8 cellular contexts compared by ENCODE assay signal in genomic region chr15:89416339-89417183, GRCh38.
DNase-seq lines count a peak whose midpoint lies in the region; ATAC-seq and TF ChIP-seq lines count a peak whose summit lies in the region.

No MANE protein-coding gene starts in this region.

- H3K4ac ChIP-seq in neuronal stem cell (ENCODE audit: low read length) = no peak overlapping the region

- no peak overlapping the region for H2BK12ac ChIP-seq in neuronal stem cell (ENCODE audit: low read length)

- H3K4me1 ChIP-seq in NT2/D1 (ENCODE audit: insufficient read depth, insufficient read length) (peaks cover 9% of the 10 kb centered on the region), esophagus squamous epithelium (peaks cover 0 to 12% (median under 1%) of the 10 kb centered on the region in 3 donors), neuronal stem cell (ENCODE audit: control insufficient read depth in 2 of 2, insufficient read depth in 1 of 2, low read depth in 1 of 2, low read length in 2 of 2) (peaks cover 15 to 27% of the 10 kb centered on the region in 2 donors), tibial nerve (peaks cover 0 to 10% (median 1%) of the 10 kb centered on the region in 4 donors)

- no peak overlapping the region for H3K4me2 ChIP-seq in neuronal stem cell (ENCODE audit: insufficient read depth, low read length, poor library complexity, severe bottlenecking)

- TF ChIP-seq CTCF in esophagus squamous epithelium (IDR thresholded peaks at IDR 0.05) (peak; percentile 59 to 83 (median 62)), tibial nerve (IDR thresholded peaks at IDR 0.05) (peak; percentile 37 to 60 (median 47))

- WGBS in esophagus squamous epithelium, 2 donors = 8 to 11% methylated on average over 7 to 26 of the region's 47 CpGs
- no CpG with 5 or more reads among the region's 47 CpGs for WGBS in neuronal stem cell (ENCODE audit: extremely low coverage in 2 of 2, insufficient read length in 2 of 2, insufficient replicate concordance in 1 of 2), 2 donors
- WGBS in tibial nerve, 2 donors = 3 to 8% methylated on average over 35 to 36 of the region's 47 CpGs

- no peak overlapping the region for H3K9ac ChIP-seq in NT2/D1 (ENCODE audit: insufficient read length, low read depth)
- H3K9ac ChIP-seq in neuronal stem cell (ENCODE audit: low read depth, low read length, poor library complexity) = no peak overlapping the region

- H3K79me1 ChIP-seq in neuronal stem cell (ENCODE audit: low read depth, low read length) = no peaks in the 10 kb centered on the region

- no peak overlapping the region for H4K91ac ChIP-seq in neuronal stem cell (ENCODE audit: low read depth, low read length, poor library complexity)

- H2BK120ac ChIP-seq in neuronal stem cell (ENCODE audit: low read depth, low read length) = no peak overlapping the region

- intact Hi-C loops in esophagus squamous epithelium (cut with DNase I) = loop anchor here (5.0 kb wide), 1 partner anchor 49 kb away; no protein-coding TSS in a partner anchor

- H2AK5ac ChIP-seq in neuronal stem cell (ENCODE audit: low read depth, low read length) = peak overlapping the region; percentile 9

- H3K9me3 ChIP-seq in NT2/D1 (ENCODE audit: insufficient read depth, low read length) (peaks cover 4% of the 10 kb centered on the region; the same call in 1 of the 2 replicates), esophagus squamous epithelium (no peaks in the 10 kb centered on the region), neuronal stem cell (replicated peaks in 1 of 2; ENCODE audit: control insufficient read depth in 2 of 2, insufficient read depth in 1 of 2, low read depth in 1 of 2, low read length in 2 of 2) (no peaks in the 10 kb centered on the region), tibial nerve (no peaks in the 10 kb centered on the region)

- peak; percentile 75 for ATAC-seq in GM19395 (IDR thresholded peaks at IDR 0.05; ENCODE audit: unreplicated experiment)
- peak; percentile 82 for ATAC-seq in HG03520 (IDR thresholded peaks at IDR 0.05; ENCODE audit: unreplicated experiment)

- H3K4me3 ChIP-seq in NT2/D1 (ENCODE audit: insufficient read length, low read depth) = no peak overlapping the region
- no peak overlapping the region for H3K4me3 ChIP-seq in esophagus squamous epithelium
- no peak overlapping the region for H3K4me3 ChIP-seq in neuronal stem cell (ENCODE audit: low read length in 2 of 2)
- H3K4me3 ChIP-seq in tibial nerve = no peak overlapping the region

- no peak for TF ChIP-seq EP300 in tibial nerve (IDR thresholded peaks at IDR 0.05)

- no peak overlapping the region for H2BK15ac ChIP-seq in neuronal stem cell (ENCODE audit: low read length)

- no peak overlapping the region for H2AFZ ChIP-seq in neuronal stem cell (ENCODE audit: low read length)

- H3K36me3 ChIP-seq in NT2/D1 (ENCODE audit: insufficient read depth, insufficient read length, low read length) (no peaks in the 10 kb centered on the region), esophagus squamous epithelium (no peaks in the 10 kb centered on the region), neuronal stem cell (replicated peaks in 1 of 2; ENCODE audit: control insufficient read depth in 2 of 2, insufficient read depth in 2 of 2, low read length in 2 of 2) (no peaks in the 10 kb centered on the region), tibial nerve (no peaks in the 10 kb centered on the region)

- no peak overlapping the region for H3K14ac ChIP-seq in neuronal stem cell (ENCODE audit: low read length)

- peaks cover 99% of the 10 kb centered on the region for H3K27me3 ChIP-seq in NT2/D1 (ENCODE audit: insufficient read depth, insufficient read length)
- peaks cover 14 to 100% (median 34%) of the 10 kb centered on the region in 4 donors for H3K27me3 ChIP-seq in esophagus squamous epithelium
- H3K27me3 ChIP-seq in neuronal stem cell (ENCODE audit: control insufficient read depth in 3 of 3, insufficient read depth in 3 of 3, low read depth in 1 of 3, low read length in 3 of 3) = peaks cover 7 to 84% (median 59%) of the 10 kb centered on the region in 3 experiments
- peaks cover 0 to 100% of the 10 kb centered on the region in 2 donors for H3K27me3 ChIP-seq in tibial nerve

- no peak overlapping the region for H4K8ac ChIP-seq in neuronal stem cell (ENCODE audit: low read depth, low read length)

- peak; percentile 65 for DNase-seq in CMK (ENCODE audit: low read depth)
- peak; percentile 92 for DNase-seq in NT2/D1 (ENCODE audit: low read depth, low spot score)
- DNase-seq in activated CD8-positive, alpha-beta memory T cell treated with anti-CD3 and anti-CD28 coated beads, Interleukin-2, amount 50 U/mL, for 24 hours (ENCODE audit: extremely low read depth) = peak; percentile 52
- DNase-seq in esophagus squamous epithelium (lab: John Stamatoyannopoulos, UW) = no peak
- DNase-seq in neuronal stem cell (ENCODE audit: low spot score) = peak; percentile 83
- DNase-seq in tibial nerve (ENCODE audit: low spot score in 2 of 2) = peak in 1 of 2 donors; percentile 31

- no peak overlapping the region for H2BK5ac ChIP-seq in neuronal stem cell (ENCODE audit: low read length)

- TF ChIP-seq POLR2A in esophagus squamous epithelium (IDR thresholded peaks at IDR 0.05) (no peak), tibial nerve (IDR thresholded peaks at IDR 0.05) (no peak)

- no peak overlapping the region for H3K27ac ChIP-seq in esophagus squamous epithelium
- H3K27ac ChIP-seq in neuronal stem cell (replicated peaks; ENCODE audit: low read length) = no peak overlapping the region
- no peak overlapping the region for H3K27ac ChIP-seq in tibial nerve

- no peak overlapping the region for H3K23ac ChIP-seq in neuronal stem cell (ENCODE audit: low read depth, low read length, poor library complexity)

- H3K18ac ChIP-seq in neuronal stem cell (ENCODE audit: low read length) = peak overlapping the region; percentile 40
